In genomic region chr2:43361286-43361685, GRCh38 we compare ENCODE assay signal across 19 cellular contexts.
DNase-seq lines count a peak whose midpoint lies in the region; ATAC-seq and TF ChIP-seq lines count a peak whose summit lies in the region.
"Had no signal": no experiment of that assay in that cellular context is flagged by ENCODE, and none has a peak within 500 bp of the region (broad histone marks: within the 10 kb centered on the region; RNA-seq: fewer than 3 reads in every experiment).

No MANE protein-coding gene starts in this region.

- TF ChIP-seq CTCF in GM12865 (IDR thresholded peaks at IDR 0.05; ENCODE audit: insufficient read depth, low read depth, low read length, missing control alignments) (no peak), fibroblast of lung (conservative IDR thresholded peaks at IDR 0.05 in 1 of 2, IDR thresholded peaks at IDR 0.05 in 1 of 2; ENCODE audit: low read depth in 1 of 2, low read length in 2 of 2) (no peak), RWPE1 (conservative IDR thresholded peaks at IDR 0.05; ENCODE audit: low read depth) (no peak)

- no peak overlapping the region for H3K27ac ChIP-seq in fibroblast of lung (ENCODE audit: insufficient read depth, low read length)
- no peak overlapping the region for H3K27ac ChIP-seq in RWPE1

- H3K4me1 Mint-ChIP-seq in stimulated activated effector memory CD8-positive, alpha-beta T cell treated with anti-CD3 and anti-CD28 coated beads, Interleukin-12 subunit alpha, Interleukin-12 subunit beta, amount 100 ng/mL, for 72 hours: peaks cover 5% of the 10 kb centered on the region
- H3K4me1 Mint-ChIP-seq: B cell had no signal

- H3K9me3 ChIP-seq in fibroblast of lung (ENCODE audit: control insufficient read depth, insufficient read depth, low read depth, low read length): no peaks in the 10 kb centered on the region
- H3K9me3 ChIP-seq: Caco-2, MG63 had no signal

- no peaks in the 10 kb centered on the region for H3K9me3 Mint-ChIP-seq in stimulated activated effector memory CD8-positive, alpha-beta T cell treated with anti-CD3 and anti-CD28 coated beads, Interleukin-12 subunit alpha, Interleukin-12 subunit beta, amount 100 ng/mL, for 72 hours

- H3K27me3 ChIP-seq in fibroblast of lung (ENCODE audit: control insufficient read depth, insufficient read depth, low read length) (no peaks in the 10 kb centered on the region), H7 (ENCODE audit: control insufficient read depth, insufficient read depth, low read length) (no peaks in the 10 kb centered on the region)
- H3K27me3 ChIP-seq: MG63 had no signal

- H3K36me3 Mint-ChIP-seq in stimulated activated effector memory CD8-positive, alpha-beta T cell treated with anti-CD3 and anti-CD28 coated beads, Interleukin-12 subunit alpha, Interleukin-12 subunit beta, amount 100 ng/mL, for 72 hours: no peaks in the 10 kb centered on the region

- H3K36me3 ChIP-seq in fibroblast of lung (ENCODE audit: control insufficient read depth, insufficient read depth, low read length): no peaks in the 10 kb centered on the region
- no peaks in the 10 kb centered on the region for H3K36me3 ChIP-seq in H7 (replicated peaks; ENCODE audit: control insufficient read depth, insufficient read depth, low read length)
- H3K36me3 ChIP-seq: MG63 had no signal

- no peaks in the 10 kb centered on the region for H4K20me1 ChIP-seq in fibroblast of lung (ENCODE audit: control insufficient read depth, extremely low read depth, insufficient read depth, low read length)

- DNase-seq in GM12865 (ENCODE audit: low read depth): peak; percentile 29
- peak; percentile 54 for DNase-seq in RPMI7951 (ENCODE audit: low read depth)
- peak; percentile 29 to 39 for DNase-seq in fibroblast of lung (ENCODE audit: low read depth in 2 of 2)
- no peak for DNase-seq in stimulated activated effector memory CD8-positive, alpha-beta T cell treated with anti-CD3 and anti-CD28 coated beads, Interleukin-12 subunit alpha, Interleukin-12 subunit beta, amount 100 ng/mL, for 72 hours (ENCODE audit: low spot score in 2 of 2)
- DNase-seq in DMS153 treated with DMSO at 0.1 percent for 48 hours (lab: John Stamatoyannopoulos, UW; ENCODE audit: unreplicated experiment): no peak
- DNase-seq in H7: no peak
- no peak for DNase-seq in RWPE1 (ENCODE audit: low spot score)
- DNase-seq: Caco-2; CD4-positive, CD25-positive, alpha-beta regulatory T cell; DMS153; HCEC 1CT; MG63; NCI-H1092 treated with DMSO at 0.1 percent for 48 hours; NCI-H1694 treated with DMSO at 0.1 percent for 48 hours; NCI-H345; NCI-H526 treated with DMSO at 0.1 percent for 48 hours; OCI-M1; RPMI8226 had no signal

- no peak overlapping the region for H2AFZ ChIP-seq in fibroblast of lung (ENCODE audit: low read length)

- H3K4me2 ChIP-seq in fibroblast of lung (ENCODE audit: extremely low read depth, insufficient read depth, low read length): no peak overlapping the region

- H3K4me3 Mint-ChIP-seq in stimulated activated effector memory CD8-positive, alpha-beta T cell treated with anti-CD3 and anti-CD28 coated beads, Interleukin-12 subunit alpha, Interleukin-12 subunit beta, amount 100 ng/mL, for 72 hours: no peak overlapping the region
- H3K4me3 Mint-ChIP-seq: B cell; CD4-positive, CD25-positive, alpha-beta regulatory T cell had no signal

- no peak overlapping the region for H3K27ac Mint-ChIP-seq in stimulated activated effector memory CD8-positive, alpha-beta T cell treated with anti-CD3 and anti-CD28 coated beads, Interleukin-12 subunit alpha, Interleukin-12 subunit beta, amount 100 ng/mL, for 72 hours
- H3K27ac Mint-ChIP-seq: B cell; CD4-positive, CD25-positive, alpha-beta regulatory T cell had no signal

- no peaks in the 10 kb centered on the region for H3K79me2 ChIP-seq in fibroblast of lung (ENCODE audit: control insufficient read depth, insufficient read depth, low read length)

- H3K9ac ChIP-seq in fibroblast of lung (ENCODE audit: insufficient read depth, low read length): no peak overlapping the region

- no peak overlapping the region for H3K4me3 ChIP-seq in GM12865 (ENCODE audit: low read depth, low read length)
- no peak overlapping the region for H3K4me3 ChIP-seq in fibroblast of lung (replicated peaks in 1 of 4; ENCODE audit: control extremely low read depth in 1 of 4, insufficient read depth in 1 of 4, low read depth in 3 of 4, low read length in 4 of 4)
- H3K4me3 ChIP-seq in H7 (ENCODE audit: insufficient read depth, low read depth, low read length): no peak overlapping the region
- H3K4me3 ChIP-seq: MG63 had no signal

- POLR2A ChIA-PET in RWPE1 (lab: Yijun Ruan, JAX; ENCODE audit: low non-redundant PET): no interaction called here

- CTCF ChIA-PET in RWPE1 (lab: Yijun Ruan, JAX): interaction anchor here (0.5 kb wide), 1 partner anchor 110 kb away, joined by 4 read pairs; no protein-coding TSS in a partner anchor

- peaks cover 4% of the 10 kb centered on the region for H3K4me1 ChIP-seq in fibroblast of lung (ENCODE audit: control insufficient read depth, extremely low read depth, insufficient read depth, low read length)

- ATAC-seq in stimulated activated effector memory CD8-positive, alpha-beta T cell treated with anti-CD3 and anti-CD28 coated beads, Interleukin-12 subunit alpha, Interleukin-12 subunit beta, amount 100 ng/mL, for 72 hours: peak; percentile 73

Comparison
In these comparisons a context has a peak if more than half of its experiments do, and no peak if none do; other contexts are left out.
1. DNase-seq: peak in GM12865 (single experiment), RPMI7951 (single experiment) and fibroblast of lung (2 of 2); none in stimulated activated effector memory CD8-positive, alpha-beta T cell treated with anti-CD3 and anti-CD28 coated beads, Interleukin-12 subunit alpha, Interleukin-12 subunit beta, amount 100 ng/mL, for 72 hours (0 of 2), DMS153 treated with DMSO at 0.1 percent for 48 hours (single experiment), H7 (single experiment) and RWPE1 (single experiment).